In genomic region chr6:46848684-46849360, GRCh38 we compare ENCODE assay signal across 8 cellular contexts. TPM values are rescaled to one million over a fixed set of nuclear protein-coding genes. Genes with fewer than 3 reads are reported as not detected.
DNase-seq lines count a peak whose midpoint lies in the region; ATAC-seq, FAIRE-seq and TF ChIP-seq lines count a peak whose summit lies in the region.

No MANE protein-coding gene starts in this region.

- no peak overlapping the region for H3K56ac ChIP-seq in H1 (replicated peaks; ENCODE audit: insufficient read length, low read depth, low read length)

- H3K27ac Mint-ChIP-seq in activated CD8-positive, alpha-beta T cell treated with anti-CD3 and anti-CD28 coated beads, Interleukin-2, amount 10 ng/mL, durations not matched to agents 7 days and 5 days: no peak overlapping the region

- no peaks in the 10 kb centered on the region for H3K9me3 ChIP-seq in H1 (ENCODE audit: insufficient read depth in 2 of 2, low read depth in 1 of 2, low read length in 1 of 2)

- H4K5ac ChIP-seq in H1 (ENCODE audit: insufficient read length, low read depth, low read length): no peak overlapping the region

- no peaks in the 10 kb centered on the region for H3K79me1 ChIP-seq in H1 (ENCODE audit: low read depth, low read length)

- POLR2A ChIA-PET in activated CD8-positive, alpha-beta T cell treated with anti-CD3 and anti-CD28 coated beads, Interleukin-2, amount 10 ng/mL, durations not matched to agents 7 days and 5 days (lab: Charles Lee): no interaction called here
- POLR2A ChIA-PET in H1 (lab: Charles Lee; ENCODE audit: partially characterized antibody): no interaction called here

- H3K4me2 ChIP-seq in H1 (ENCODE audit: insufficient read depth in 1 of 2, low read depth in 2 of 2, low read length in 2 of 2): peak overlapping the region in 1 of 2 experiments; percentile 39; a peak in 2 of 4 replicates

- 0 out of 2 replicates have a peak overlapping the region, but pooled peaks have one; percentile 39 for H2BK12ac ChIP-seq in H1 (ENCODE audit: low read depth, low read length)

- no peak overlapping the region for H2AK5ac ChIP-seq in H1 (ENCODE audit: low read depth, low read length)

- H2BK15ac ChIP-seq in H1 (ENCODE audit: low read length): no peak overlapping the region

- no peak for TF ChIP-seq POLR2A in H1 (IDR thresholded peaks at IDR 0.05; ENCODE audit: control extremely low read depth in 1 of 2, low read depth in 2 of 2, low read length in 2 of 2)

- H3K23me2 ChIP-seq in H1 (ENCODE audit: low read depth, low read length): peaks cover 3% of the 10 kb centered on the region; the same call in 1 of the 2 replicates

- CTCF ChIA-PET in activated CD8-positive, alpha-beta T cell treated with anti-CD3 and anti-CD28 coated beads, Interleukin-2, amount 10 ng/mL, durations not matched to agents 7 days and 5 days (lab: Charles Lee): interaction anchor here (0.6 to 2.3 kb wide), 13 partner anchors 12 to 932 kb away, joined by 3 to 14 read pairs (median 4); no protein-coding TSS in a partner anchor
- CTCF ChIA-PET in H1 (lab: Charles Lee; ENCODE audit: partially characterized antibody): interaction anchor here (0.6 to 2.3 kb wide), 37 partner anchors 11 to 393 kb away, joined by 3 to 17 read pairs (median 4); partner anchors contain the start of genes ADGRF1 and ADGRF5

- H3K4me3 Mint-ChIP-seq in activated CD8-positive, alpha-beta T cell treated with anti-CD3 and anti-CD28 coated beads, Interleukin-2, amount 10 ng/mL, durations not matched to agents 7 days and 5 days: peak overlapping the region; percentile 36

- H3K9me3 Mint-ChIP-seq in activated CD8-positive, alpha-beta T cell treated with anti-CD3 and anti-CD28 coated beads, Interleukin-2, amount 10 ng/mL, durations not matched to agents 7 days and 5 days (ENCODE audit: insufficient read depth): peaks cover 3% of the 10 kb centered on the region

- peak; percentile 95 to 97 for TF ChIP-seq RAD21 in H1 (IDR thresholded peaks at IDR 0.05 in 1 of 2, conservative IDR thresholded peaks at IDR 0.05 in 1 of 2; ENCODE audit: low read depth in 2 of 2, low read length in 2 of 2)

- H2AFZ ChIP-seq in H1 (ENCODE audit: low read length): peak overlapping the region; percentile 61

- no peak overlapping the region for H3K9ac ChIP-seq in H1 (replicated peaks in 1 of 4; ENCODE audit: extremely low read depth in 1 of 4, low read depth in 3 of 4, low read length in 3 of 4)

- peak; percentile 83 for ATAC-seq in GM19023 (IDR thresholded peaks at IDR 0.05; ENCODE audit: unreplicated experiment)
- peak; percentile 91 for ATAC-seq in HG03342 (IDR thresholded peaks at IDR 0.05; ENCODE audit: unreplicated experiment)
- peak; percentile 88 for ATAC-seq in activated CD8-positive, alpha-beta T cell treated with anti-CD3 and anti-CD28 coated beads, Interleukin-2, amount 10 ng/mL, durations not matched to agents 7 days and 5 days

- no peak overlapping the region for H3K4me3 ChIP-seq in AG10803 (ENCODE audit: low read length)
- peak overlapping the region in 2 of 4 experiments; percentile 16 to 49; a peak in 3 of 8 replicates for H3K4me3 ChIP-seq in H1 (ENCODE audit: extremely low read depth in 1 of 4, insufficient read depth in 2 of 4, low read depth in 3 of 4, low read length in 4 of 4)

- H3K36me3 Mint-ChIP-seq in activated CD8-positive, alpha-beta T cell treated with anti-CD3 and anti-CD28 coated beads, Interleukin-2, amount 10 ng/mL, durations not matched to agents 7 days and 5 days (ENCODE audit: low read depth): no peaks in the 10 kb centered on the region

- H3K23ac ChIP-seq in H1 (ENCODE audit: insufficient read length): no peak overlapping the region

- H4K91ac ChIP-seq in H1 (replicated peaks; ENCODE audit: insufficient read length, low read length): no peak overlapping the region

- no peak for FAIRE-seq in H1 (lab: Jason Lieb, UNC)

- no peak overlapping the region for H3K27ac ChIP-seq in H1 (ENCODE audit: low read depth, low read length)

- H3K27me3 Mint-ChIP-seq in activated CD8-positive, alpha-beta T cell treated with anti-CD3 and anti-CD28 coated beads, Interleukin-2, amount 10 ng/mL, durations not matched to agents 7 days and 5 days (ENCODE audit: low read depth): peaks cover 13% of the 10 kb centered on the region

- H3K36me3 ChIP-seq in H1 (ENCODE audit: control insufficient read depth in 2 of 4, insufficient read depth in 4 of 4, low read length in 3 of 4): no peaks in the 10 kb centered on the region

- no peak overlapping the region for H2BK120ac ChIP-seq in H1 (replicated peaks; ENCODE audit: low read depth, low read length)

- no peaks in the 10 kb centered on the region for H3K4me1 ChIP-seq in H1 (replicated peaks in 1 of 4; ENCODE audit: control insufficient read depth in 3 of 4, insufficient read depth in 4 of 4, low read length in 3 of 4)

- DNase-seq in AG10803 (ENCODE audit: low read depth): peak; percentile 62
- DNase-seq in NCI-H748 treated with DMSO at 0.1 percent for 48 hours (lab: John Stamatoyannopoulos, UW): peak; percentile 51
- DNase-seq in activated CD8-positive, alpha-beta T cell treated with anti-CD3 and anti-CD28 coated beads, Interleukin-2, amount 10 ng/mL, durations not matched to agents 7 days and 5 days: peak; percentile 68
- DNase-seq in H1 (ENCODE audit: low read depth in 1 of 2, low spot score in 2 of 2): peak; percentile 61 to 96
- peak; percentile 84 for DNase-seq in medulla oblongata (ENCODE audit: extremely low spot score)
- peak; percentile 20 for DNase-seq in stimulated activated CD8-positive, alpha-beta memory T cell treated with anti-CD3 and anti-CD28 coated beads, Interleukin-12 subunit alpha, Interleukin-12 subunit beta, amount 100 ng/mL, for 24 hours (ENCODE audit: extremely low read depth)

- peaks cover 5% of the 10 kb centered on the region for H3K4me1 Mint-ChIP-seq in activated CD8-positive, alpha-beta T cell treated with anti-CD3 and anti-CD28 coated beads, Interleukin-2, amount 10 ng/mL, durations not matched to agents 7 days and 5 days (ENCODE audit: low read depth)

- H3K79me2 ChIP-seq in H1 (ENCODE audit: control insufficient read depth in 1 of 2, insufficient read depth in 2 of 2, low read length in 2 of 2): no peaks in the 10 kb centered on the region

- H4K8ac ChIP-seq in H1 (ENCODE audit: extremely low read depth, insufficient read depth, low read length): no peak overlapping the region

- TF ChIP-seq CTCF in AG10803 (conservative IDR thresholded peaks at IDR 0.05; ENCODE audit: low read length) (peak; percentile 76), H1 (IDR thresholded peaks at IDR 0.05; ENCODE audit: control extremely low read depth in 1 of 3, insufficient read depth in 1 of 3, low read depth in 1 of 3, low read length in 3 of 3) (peak; percentile 79 to 93 (median 92))

- H2BK20ac ChIP-seq in H1 (ENCODE audit: low read length): no peak overlapping the region

- peak in 1 of 2 experiments; percentile 32; a peak in 1 of 3 replicates for TF ChIP-seq EP300 in H1 (IDR thresholded peaks at IDR 0.05; ENCODE audit: borderline replicate concordance in 1 of 2, low read depth in 2 of 2, low read length in 2 of 2)

- H4K20me1 ChIP-seq in H1 (replicated peaks in 1 of 2; ENCODE audit: control insufficient read depth in 1 of 2, insufficient read depth in 2 of 2, low read length in 2 of 2): no peaks in the 10 kb centered on the region

- H3K4ac ChIP-seq in H1 (replicated peaks; ENCODE audit: insufficient read length, low read depth, low read length): no peak overlapping the region

- H3K27me3 ChIP-seq in H1 (replicated peaks in 1 of 4; ENCODE audit: control insufficient read depth in 3 of 4, extremely low read depth in 1 of 4, insufficient read depth in 3 of 4, low read length in 3 of 4): peaks cover 0 to 3% (median 0%) of the 10 kb centered on the region in 4 experiments; a peak in 1 of 7 replicates

- 9% methylated on average over 22 of the region's 25 CpGs; no CpG with 5 or more reads in 1 of the 2 experiments for WGBS in H1 (ENCODE audit: extremely low coverage in 1 of 2, insufficient coverage in 1 of 2, insufficient read length in 1 of 2, insufficient replicate concordance in 2 of 2, low coverage in 1 of 2, low lambda C conversion rate in 2 of 2, missing lambda C conversion rate in 1 of 2), 2 experiments

- no peak overlapping the region for H3K14ac ChIP-seq in H1 (ENCODE audit: insufficient read length)

- no peak overlapping the region for H2BK5ac ChIP-seq in H1 (ENCODE audit: low read depth, low read length)

- H3K18ac ChIP-seq in H1 (ENCODE audit: extremely low read depth, low read length): no peak overlapping the region

TF ChIP-seq in H1, 55 proteins besides CTCF, POLR2A, EP300 and RAD21 (continues in another document):
- peak; percentile 65 for TF ChIP-seq TEAD4 (IDR thresholded peaks at IDR 0.05; ENCODE audit: low read depth, low read length)
- peak; percentile 61 for TF ChIP-seq CTBP2 (IDR thresholded peaks at IDR 0.05; ENCODE audit: borderline replicate concordance, insufficient read depth, insufficient read length, low read length)
- no peak for TF ChIP-seq USF2 (IDR thresholded peaks at IDR 0.05; ENCODE audit: low read length)
- TF ChIP-seq NANOG (IDR thresholded peaks at IDR 0.05; ENCODE audit: insufficient read depth, low read depth, low read length, poor library complexity, severe bottlenecking): peak; percentile 10

RNA-seq across cellular contexts. Expression of gene MEP1A, which starts 55.6 kb away (rescaled TPM):
- total RNA-seq in activated CD8-positive, alpha-beta T cell treated with anti-CD3 and anti-CD28 coated beads, Interleukin-2, amount 10 ng/mL, durations not matched to agents 7 days and 5 days: not detected
- total RNA-seq in H1 (2021; fragmentation: NEBNext Ultra II Directional; extraction: Animal tissue kit (Norgen Biotek cat#: 25700)): not detected in 2 replicates
- 0.03 and 0.06 TPM in 2 replicates for polyA plus RNA-seq in H1 (2011; rRNA removed)
- polyA plus RNA-seq in H1 (2011; cell fraction: cytosol; rRNA removed): 0.04 TPM
- polyA plus RNA-seq in H1 (2011; cell fraction: nucleus; rRNA removed): 0.11 TPM
- not detected in 4 replicates for polyA plus RNA-seq in H1 (2012, experiment 1 of 2)
- polyA plus RNA-seq in H1 (2012, experiment 2 of 2): not detected
- polyA plus RNA-seq in H1 (2013, experiment 1 of 2): not detected
- 0.02 TPM for polyA plus RNA-seq in H1 (2013, experiment 2 of 2)
- polyA minus RNA-seq in H1 (2011; rRNA and poly(A)+ RNA removed): not detected in 2 replicates
- not detected for polyA minus RNA-seq in H1 (2011; cell fraction: cytosol; rRNA and poly(A)+ RNA removed)
- not detected for polyA minus RNA-seq in H1 (2011; cell fraction: nucleus; rRNA and poly(A)+ RNA removed)

Comparison
In these comparisons a context has a peak if more than half of its experiments do, and no peak if none do; other contexts are left out.
1. DNase-seq: peak in every context shown above with its lines; median percentile 84 in medulla oblongata; 78 in H1; 68 in activated CD8-positive, alpha-beta T cell treated with anti-CD3 and anti-CD28 coated beads, Interleukin-2, amount 10 ng/mL, durations not matched to agents 7 days and 5 days; 62 in AG10803; 51 in NCI-H748 treated with DMSO at 0.1 percent for 48 hours; 20 in stimulated activated CD8-positive, alpha-beta memory T cell treated with anti-CD3 and anti-CD28 coated beads, Interleukin-12 subunit alpha, Interleukin-12 subunit beta, amount 100 ng/mL, for 24 hours.